Comparison of ENCODE assay signal across 1 cellular context in the genomic region with DNA sequence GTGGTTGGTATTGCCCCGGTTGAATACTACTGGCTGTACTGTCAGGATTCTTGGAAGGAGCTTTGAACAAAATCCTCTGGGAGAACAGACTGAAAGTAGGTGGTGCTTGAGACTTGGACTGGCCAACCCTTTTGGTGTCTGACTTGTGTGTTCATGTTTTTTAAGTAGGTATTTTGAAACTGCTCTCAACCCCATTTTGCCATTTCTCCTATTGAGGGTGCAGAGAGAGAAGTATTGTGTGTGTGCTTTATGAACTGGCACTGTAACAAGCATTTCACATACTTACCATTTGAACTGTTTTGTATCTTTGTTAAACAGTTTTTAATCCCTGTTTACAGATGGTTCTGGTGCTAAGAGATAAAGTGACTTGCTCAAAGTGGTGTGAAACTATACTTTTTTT.
A peak's percentile ranks its signal among the peaks of the same experiment; 100 is the strongest.
TF ChIP-seq lines count a peak whose summit lies in the region.

No MANE protein-coding gene starts in this region.

TF ChIP-seq in K562, 482 proteins besides CTCF, POLR2A, EP300 and RAD21 (continued from another document):
- no peak for TF ChIP-seq TOE1 (IDR thresholded peaks at IDR 0.05; ENCODE audit: borderline replicate concordance)
- no peak for TF ChIP-seq TOE1 (CRISPR knock-in tag; IDR thresholded peaks at IDR 0.05; ENCODE audit: borderline replicate concordance, low read depth)
- TF ChIP-seq, protein P1, sequence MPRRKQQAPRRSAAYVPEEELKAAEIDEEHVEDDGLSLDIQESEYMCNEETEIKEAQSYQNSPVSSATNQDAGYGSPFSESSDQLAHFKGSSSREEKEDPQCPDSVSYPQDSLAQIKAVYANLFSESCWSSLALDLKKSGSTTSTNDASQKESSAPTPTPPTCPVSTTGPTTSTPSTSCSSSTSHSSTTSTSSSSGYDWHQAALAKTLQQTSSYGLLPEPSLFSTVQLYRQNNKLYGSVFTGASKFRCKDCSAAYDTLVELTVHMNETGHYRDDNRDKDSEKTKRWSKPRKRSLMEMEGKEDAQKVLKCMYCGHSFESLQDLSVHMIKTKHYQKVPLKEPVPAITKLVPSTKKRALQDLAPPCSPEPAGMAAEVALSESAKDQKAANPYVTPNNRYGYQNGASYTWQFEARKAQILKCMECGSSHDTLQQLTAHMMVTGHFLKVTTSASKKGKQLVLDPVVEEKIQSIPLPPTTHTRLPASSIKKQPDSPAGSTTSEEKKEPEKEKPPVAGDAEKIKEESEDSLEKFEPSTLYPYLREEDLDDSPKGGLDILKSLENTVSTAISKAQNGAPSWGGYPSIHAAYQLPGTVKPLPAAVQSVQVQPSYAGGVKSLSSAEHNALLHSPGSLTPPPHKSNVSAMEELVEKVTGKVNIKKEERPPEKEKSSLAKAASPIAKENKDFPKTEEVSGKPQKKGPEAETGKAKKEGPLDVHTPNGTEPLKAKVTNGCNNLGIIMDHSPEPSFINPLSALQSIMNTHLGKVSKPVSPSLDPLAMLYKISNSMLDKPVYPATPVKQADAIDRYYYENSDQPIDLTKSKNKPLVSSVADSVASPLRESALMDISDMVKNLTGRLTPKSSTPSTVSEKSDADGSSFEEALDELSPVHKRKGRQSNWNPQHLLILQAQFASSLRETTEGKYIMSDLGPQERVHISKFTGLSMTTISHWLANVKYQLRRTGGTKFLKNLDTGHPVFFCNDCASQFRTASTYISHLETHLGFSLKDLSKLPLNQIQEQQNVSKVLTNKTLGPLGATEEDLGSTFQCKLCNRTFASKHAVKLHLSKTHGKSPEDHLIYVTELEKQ (CRISPR knock-in tag; IDR thresholded peaks at IDR 0.05): no peak
- peak in 1 of 2 experiments; percentile 64; a peak in 2 of 4 replicates for TF ChIP-seq FOXA3 (CRISPR knock-in tag; conservative IDR thresholded peaks at IDR 0.05 in 1 of 2, IDR thresholded peaks at IDR 0.05 in 1 of 2)
- TF ChIP-seq ZNF695 (CRISPR knock-in tag; IDR thresholded peaks at IDR 0.05): no peak
- TF ChIP-seq MTA2 (IDR thresholded peaks at IDR 0.05; ENCODE audit: low read depth): peak; percentile 89
- no peak for TF ChIP-seq ATF1 (CRISPR knock-in tag; IDR thresholded peaks at IDR 0.05)
- TF ChIP-seq ATF1 (tag; IDR thresholded peaks at IDR 0.05): no peak
- no peak for TF ChIP-seq HNRNPL (IDR thresholded peaks at IDR 0.05; ENCODE audit: low read depth, low read length)
- TF ChIP-seq YY1 (IDR thresholded peaks at IDR 0.05; ENCODE audit: borderline replicate concordance in 1 of 3, control insufficient read depth in 1 of 3, extremely low read depth in 1 of 3, insufficient read depth in 3 of 3, insufficient read length in 1 of 3, insufficient replicate concordance in 2 of 3, low read depth in 1 of 3, low read length in 2 of 3): no peak
- TF ChIP-seq ZNF347 (CRISPR knock-in tag; IDR thresholded peaks at IDR 0.05; ENCODE audit: low read depth): no peak
- TF ChIP-seq BRD4 (IDR thresholded peaks at IDR 0.05): no peak
- TF ChIP-seq TRIM24 (IDR thresholded peaks at IDR 0.05): peak; percentile 25 to 54; a peak in 3 of 4 replicates
- no peak for TF ChIP-seq RNF2 (IDR thresholded peaks at IDR 0.05)
- TF ChIP-seq SOX6 (IDR thresholded peaks at IDR 0.05): peak; percentile 86
- TF ChIP-seq ZSCAN29 (IDR thresholded peaks at IDR 0.05): no peak
- no peak for TF ChIP-seq MYBL2 (IDR thresholded peaks at IDR 0.05; ENCODE audit: low read depth)
- TF ChIP-seq MYBL2 (CRISPR knock-in tag; IDR thresholded peaks at IDR 0.05; ENCODE audit: borderline replicate concordance): no peak
- no peak for TF ChIP-seq ETV1 (tag; conservative IDR thresholded peaks at IDR 0.05; ENCODE audit: low read depth)
- TF ChIP-seq ZNF717 (CRISPR knock-in tag; IDR thresholded peaks at IDR 0.05): no peak
- TF ChIP-seq, protein P2, sequence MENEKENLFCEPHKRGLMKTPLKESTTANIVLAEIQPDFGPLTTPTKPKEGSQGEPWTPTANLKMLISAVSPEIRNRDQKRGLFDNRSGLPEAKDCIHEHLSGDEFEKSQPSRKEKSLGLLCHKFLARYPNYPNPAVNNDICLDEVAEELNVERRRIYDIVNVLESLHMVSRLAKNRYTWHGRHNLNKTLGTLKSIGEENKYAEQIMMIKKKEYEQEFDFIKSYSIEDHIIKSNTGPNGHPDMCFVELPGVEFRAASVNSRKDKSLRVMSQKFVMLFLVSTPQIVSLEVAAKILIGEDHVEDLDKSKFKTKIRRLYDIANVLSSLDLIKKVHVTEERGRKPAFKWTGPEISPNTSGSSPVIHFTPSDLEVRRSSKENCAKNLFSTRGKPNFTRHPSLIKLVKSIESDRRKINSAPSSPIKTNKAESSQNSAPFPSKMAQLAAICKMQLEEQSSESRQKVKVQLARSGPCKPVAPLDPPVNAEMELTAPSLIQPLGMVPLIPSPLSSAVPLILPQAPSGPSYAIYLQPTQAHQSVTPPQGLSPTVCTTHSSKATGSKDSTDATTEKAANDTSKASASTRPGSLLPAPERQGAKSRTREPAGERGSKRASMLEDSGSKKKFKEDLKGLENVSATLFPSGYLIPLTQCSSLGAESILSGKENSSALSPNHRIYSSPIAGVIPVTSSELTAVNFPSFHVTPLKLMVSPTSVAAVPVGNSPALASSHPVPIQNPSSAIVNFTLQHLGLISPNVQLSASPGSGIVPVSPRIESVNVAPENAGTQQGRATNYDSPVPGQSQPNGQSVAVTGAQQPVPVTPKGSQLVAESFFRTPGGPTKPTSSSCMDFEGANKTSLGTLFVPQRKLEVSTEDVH (IDR thresholded peaks at IDR 0.05; ENCODE audit: low read depth, partially characterized antibody): no peak
- no peak for TF ChIP-seq POLR3A (IDR thresholded peaks at IDR 0.05; ENCODE audit: borderline replicate concordance, extremely low read depth, insufficient read depth, insufficient read length)
- TF ChIP-seq, protein P3, sequence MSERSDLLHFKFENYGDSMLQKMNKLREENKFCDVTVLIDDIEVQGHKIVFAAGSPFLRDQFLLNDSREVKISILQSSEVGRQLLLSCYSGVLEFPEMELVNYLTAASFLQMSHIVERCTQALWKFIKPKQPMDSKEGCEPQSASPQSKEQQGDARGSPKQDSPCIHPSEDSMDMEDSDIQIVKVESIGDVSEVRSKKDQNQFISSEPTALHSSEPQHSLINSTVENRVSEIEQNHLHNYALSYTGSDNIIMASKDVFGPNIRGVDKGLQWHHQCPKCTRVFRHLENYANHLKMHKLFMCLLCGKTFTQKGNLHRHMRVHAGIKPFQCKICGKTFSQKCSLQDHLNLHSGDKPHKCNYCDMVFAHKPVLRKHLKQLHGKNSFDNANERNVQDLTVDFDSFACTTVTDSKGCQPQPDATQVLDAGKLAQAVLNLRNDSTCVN (CRISPR knock-in tag; IDR thresholded peaks at IDR 0.05): no peak
- TF ChIP-seq, protein P4, sequence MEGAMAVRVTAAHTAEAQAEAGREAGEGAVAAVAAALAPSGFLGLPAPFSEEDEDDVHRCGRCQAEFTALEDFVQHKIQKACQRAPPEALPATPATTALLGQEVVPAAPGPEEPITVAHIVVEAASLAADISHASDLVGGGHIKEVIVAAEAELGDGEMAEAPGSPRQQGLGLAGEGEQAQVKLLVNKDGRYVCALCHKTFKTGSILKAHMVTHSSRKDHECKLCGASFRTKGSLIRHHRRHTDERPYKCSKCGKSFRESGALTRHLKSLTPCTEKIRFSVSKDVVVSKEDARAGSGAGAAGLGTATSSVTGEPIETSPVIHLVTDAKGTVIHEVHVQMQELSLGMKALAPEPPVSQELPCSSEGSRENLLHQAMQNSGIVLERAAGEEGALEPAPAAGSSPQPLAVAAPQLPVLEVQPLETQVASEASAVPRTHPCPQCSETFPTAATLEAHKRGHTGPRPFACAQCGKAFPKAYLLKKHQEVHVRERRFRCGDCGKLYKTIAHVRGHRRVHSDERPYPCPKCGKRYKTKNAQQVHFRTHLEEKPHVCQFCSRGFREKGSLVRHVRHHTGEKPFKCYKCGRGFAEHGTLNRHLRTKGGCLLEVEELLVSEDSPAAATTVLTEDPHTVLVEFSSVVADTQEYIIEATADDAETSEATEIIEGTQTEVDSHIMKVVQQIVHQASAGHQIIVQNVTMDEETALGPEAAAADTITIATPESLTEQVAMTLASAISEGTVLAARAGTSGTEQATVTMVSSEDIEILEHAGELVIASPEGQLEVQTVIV (CRISPR knock-in tag; IDR thresholded peaks at IDR 0.05; ENCODE audit: borderline replicate concordance): no peak
- TF ChIP-seq TEAD4 (IDR thresholded peaks at IDR 0.05; ENCODE audit: low read length): peak; percentile 91
- no peak for TF ChIP-seq TEAD4 (CRISPR knock-in tag; IDR thresholded peaks at IDR 0.05; ENCODE audit: borderline replicate concordance)
- no peak for TF ChIP-seq SAFB2 (IDR thresholded peaks at IDR 0.05; ENCODE audit: borderline replicate concordance, low read depth, low read length, severe bottlenecking)
- no peak for TF ChIP-seq HDAC3 (IDR thresholded peaks at IDR 0.05; ENCODE audit: borderline replicate concordance, partially characterized antibody)
- TF ChIP-seq, protein P5, sequence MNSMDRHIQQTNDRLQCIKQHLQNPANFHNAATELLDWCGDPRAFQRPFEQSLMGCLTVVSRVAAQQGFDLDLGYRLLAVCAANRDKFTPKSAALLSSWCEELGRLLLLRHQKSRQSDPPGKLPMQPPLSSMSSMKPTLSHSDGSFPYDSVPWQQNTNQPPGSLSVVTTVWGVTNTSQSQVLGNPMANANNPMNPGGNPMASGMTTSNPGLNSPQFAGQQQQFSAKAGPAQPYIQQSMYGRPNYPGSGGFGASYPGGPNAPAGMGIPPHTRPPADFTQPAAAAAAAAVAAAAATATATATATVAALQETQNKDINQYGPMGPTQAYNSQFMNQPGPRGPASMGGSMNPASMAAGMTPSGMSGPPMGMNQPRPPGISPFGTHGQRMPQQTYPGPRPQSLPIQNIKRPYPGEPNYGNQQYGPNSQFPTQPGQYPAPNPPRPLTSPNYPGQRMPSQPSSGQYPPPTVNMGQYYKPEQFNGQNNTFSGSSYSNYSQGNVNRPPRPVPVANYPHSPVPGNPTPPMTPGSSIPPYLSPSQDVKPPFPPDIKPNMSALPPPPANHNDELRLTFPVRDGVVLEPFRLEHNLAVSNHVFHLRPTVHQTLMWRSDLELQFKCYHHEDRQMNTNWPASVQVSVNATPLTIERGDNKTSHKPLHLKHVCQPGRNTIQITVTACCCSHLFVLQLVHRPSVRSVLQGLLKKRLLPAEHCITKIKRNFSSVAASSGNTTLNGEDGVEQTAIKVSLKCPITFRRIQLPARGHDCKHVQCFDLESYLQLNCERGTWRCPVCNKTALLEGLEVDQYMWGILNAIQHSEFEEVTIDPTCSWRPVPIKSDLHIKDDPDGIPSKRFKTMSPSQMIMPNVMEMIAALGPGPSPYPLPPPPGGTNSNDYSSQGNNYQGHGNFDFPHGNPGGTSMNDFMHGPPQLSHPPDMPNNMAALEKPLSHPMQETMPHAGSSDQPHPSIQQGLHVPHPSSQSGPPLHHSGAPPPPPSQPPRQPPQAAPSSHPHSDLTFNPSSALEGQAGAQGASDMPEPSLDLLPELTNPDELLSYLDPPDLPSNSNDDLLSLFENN (IDR thresholded peaks at IDR 0.05; ENCODE audit: low read depth in 2 of 2, low read length in 2 of 2): peak in 1 of 2 experiments; percentile 74; a peak in 1 of 4 replicates
- TF ChIP-seq SMARCA4 (IDR thresholded peaks at IDR 0.05): peak; percentile 81
- TF ChIP-seq, protein P6, sequence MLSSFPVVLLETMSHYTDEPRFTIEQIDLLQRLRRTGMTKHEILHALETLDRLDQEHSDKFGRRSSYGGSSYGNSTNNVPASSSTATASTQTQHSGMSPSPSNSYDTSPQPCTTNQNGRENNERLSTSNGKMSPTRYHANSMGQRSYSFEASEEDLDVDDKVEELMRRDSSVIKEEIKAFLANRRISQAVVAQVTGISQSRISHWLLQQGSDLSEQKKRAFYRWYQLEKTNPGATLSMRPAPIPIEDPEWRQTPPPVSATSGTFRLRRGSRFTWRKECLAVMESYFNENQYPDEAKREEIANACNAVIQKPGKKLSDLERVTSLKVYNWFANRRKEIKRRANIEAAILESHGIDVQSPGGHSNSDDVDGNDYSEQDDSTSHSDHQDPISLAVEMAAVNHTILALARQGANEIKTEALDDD (IDR thresholded peaks at IDR 0.05): no peak
- no peak for TF ChIP-seq BMI1 (IDR thresholded peaks at IDR 0.05; ENCODE audit: low read length)
- no peak for TF ChIP-seq TFAM (CRISPR knock-in tag; conservative IDR thresholded peaks at IDR 0.05)
- no peak for TF ChIP-seq NR2F6 (CRISPR knock-in tag; IDR thresholded peaks at IDR 0.05)
- TF ChIP-seq DPF2 (IDR thresholded peaks at IDR 0.05): peak; percentile 84; the same call in 1 of the 2 replicates
- no peak for TF ChIP-seq ZSCAN32 (CRISPR knock-in tag; IDR thresholded peaks at IDR 0.05)
- TF ChIP-seq DMBX1 (CRISPR knock-in tag; IDR thresholded peaks at IDR 0.05; ENCODE audit: borderline replicate concordance): no peak
- TF ChIP-seq JUND (IDR thresholded peaks at IDR 0.05; ENCODE audit: borderline replicate concordance, low read depth, low read length): no peak
- peak; percentile 29; the same call in 1 of the 3 replicates for TF ChIP-seq JUND (tag; IDR thresholded peaks at IDR 0.05; ENCODE audit: borderline replicate concordance, low read depth, low read length)
- no peak for TF ChIP-seq TAF7 (tag; IDR thresholded peaks at IDR 0.05)
- no peak for TF ChIP-seq FOS (IDR thresholded peaks at IDR 0.05; ENCODE audit: extremely low read depth, insufficient read length)
- TF ChIP-seq KAT2B (IDR thresholded peaks at IDR 0.05; ENCODE audit: low read depth, low read length): no peak
- TF ChIP-seq, protein P7, sequence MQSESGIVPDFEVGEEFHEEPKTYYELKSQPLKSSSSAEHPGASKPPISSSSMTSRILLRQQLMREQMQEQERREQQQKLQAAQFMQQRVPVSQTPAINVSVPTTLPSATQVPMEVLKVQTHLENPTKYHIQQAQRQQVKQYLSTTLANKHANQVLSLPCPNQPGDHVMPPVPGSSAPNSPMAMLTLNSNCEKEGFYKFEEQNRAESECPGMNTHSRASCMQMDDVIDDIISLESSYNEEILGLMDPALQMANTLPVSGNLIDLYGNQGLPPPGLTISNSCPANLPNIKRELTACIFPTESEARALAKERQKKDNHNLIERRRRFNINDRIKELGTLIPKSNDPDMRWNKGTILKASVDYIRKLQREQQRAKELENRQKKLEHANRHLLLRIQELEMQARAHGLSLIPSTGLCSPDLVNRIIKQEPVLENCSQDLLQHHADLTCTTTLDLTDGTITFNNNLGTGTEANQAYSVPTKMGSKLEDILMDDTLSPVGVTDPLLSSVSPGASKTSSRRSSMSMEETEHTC (IDR thresholded peaks at IDR 0.05): no peak
- TF ChIP-seq GATA2 (CRISPR knock-in tag; IDR thresholded peaks at IDR 0.05): peak; percentile 62; the same call in 1 of the 2 replicates
